Comparison of ENCODE assay signal across 8 cellular contexts in genomic region chr6:108558372-108559096, GRCh38. TPM values are rescaled to one million over a fixed set of nuclear protein-coding genes. Genes with fewer than 3 reads are reported as not detected.
DNase-seq lines count a peak whose midpoint lies in the region; ATAC-seq, FAIRE-seq and TF ChIP-seq lines count a peak whose summit lies in the region.

No MANE protein-coding gene starts in this region.

- ATAC-seq in GM19043 (IDR thresholded peaks at IDR 0.05; ENCODE audit: low read depth, unreplicated experiment) (peak; percentile 54), HG03378 (IDR thresholded peaks at IDR 0.05; ENCODE audit: unreplicated experiment) (peak; percentile 69)

- H3K27ac ChIP-seq in kidney (ENCODE audit: low read depth in 2 of 2, low read length in 2 of 2), result peak overlapping the region; percentile 99

- peak; percentile 90 for DNase-seq in AG08395 (ENCODE audit: low spot score)
- peak; percentile 94 for DNase-seq in NCI-H460 (ENCODE audit: extremely low read depth, low read depth)
- peak; percentile 88 to 92 for DNase-seq in activated CD4-positive, alpha-beta T cell treated with anti-CD3 and anti-CD28 coated beads for 24 hours (ENCODE audit: low read depth in 2 of 2)
- DNase-seq in cerebellum (ENCODE audit: low spot score), result peak; percentile 96
- peak; percentile 100 for DNase-seq in kidney
- peak; percentile 88 to 93 (median 89) for DNase-seq in stimulated activated CD4-positive, alpha-beta T cell treated with anti-CD3 and anti-CD28 coated beads, Interleukin-12 subunit alpha, Interleukin-12 subunit beta, amount 100 ng/mL, for 48 hours (ENCODE audit: low read depth in 2 of 3, low spot score in 1 of 3)

- H3K9ac ChIP-seq in kidney (ENCODE audit: low read length in 2 of 2), result peak overlapping the region; percentile 79 to 93

- no peaks in the 10 kb centered on the region for H3K9me3 ChIP-seq in kidney (ENCODE audit: control insufficient read depth in 1 of 2, low read length in 2 of 2)

- no peak for TF ChIP-seq CTCF in kidney (IDR thresholded peaks at IDR 0.05; ENCODE audit: borderline replicate concordance, extremely low read depth, insufficient read depth)

- peak overlapping the region; percentile 99 to 100 for H3K4me3 ChIP-seq in kidney (ENCODE audit: low read length in 2 of 2)

- intact Hi-C loops in kidney (cut with DNase I), result loop anchor here (10.0 kb wide), 1 partner anchor 226 kb away; no protein-coding TSS in a partner anchor

- FAIRE-seq in kidney (lab: Jason Lieb, UNC), result no peak

- H3K36me3 ChIP-seq in kidney (ENCODE audit: control insufficient read depth in 1 of 2, insufficient read depth in 2 of 2, low read length in 2 of 2), result no peaks in the 10 kb centered on the region

- peaks cover 11% of the 10 kb centered on the region in 2 donors for H3K4me1 ChIP-seq in kidney (ENCODE audit: control insufficient read depth in 1 of 2, insufficient read depth in 1 of 2, low read depth in 1 of 2, low read length in 2 of 2)

RNA-seq across cellular contexts. Expression of gene FOXO3, which starts 2.2 kb away (rescaled TPM):
- total RNA-seq in NCI-H460 (2014; rRNA removed; shearing (Covaris generic)), result 6.0 and 6.2 TPM in 2 replicates
- 1.8 and 2.1 TPM in 2 replicates for polyA plus RNA-seq in NCI-H460 (2014; cell fraction: nucleus; rRNA removed)
- total RNA-seq in cerebellum (51.9 TPM), kidney (76.1 TPM)
- polyA plus RNA-seq in kidney (ENCODE audit: insufficient read depth, low read depth, low replicate concordance), result 9.4 TPM

Comparison
In these comparisons a context has a peak if more than half of its experiments do, and no peak if none do; other contexts are left out.
1. Peak in every context shown above with its lines: DNase-seq, ATAC-seq, H3K4me3 ChIP-seq and H3K27ac ChIP-seq.